Comparison of ENCODE assay signal across 21 cellular contexts in genomic region chr18:6773777-6774176, GRCh38. TPM values are rescaled to one million over a fixed set of nuclear protein-coding genes. Genes with fewer than 3 reads are reported as not detected.
DNase-seq lines count a peak whose midpoint lies in the region; ATAC-seq, FAIRE-seq and TF ChIP-seq lines count a peak whose summit lies in the region.
"Had no signal": no experiment of that assay in that cellular context is flagged by ENCODE, and none has a peak within 500 bp of the region (broad histone marks: within the 10 kb centered on the region; RNA-seq: fewer than 3 reads in every experiment).

No MANE protein-coding gene starts in this region.

- no peak overlapping the region for H3K56ac ChIP-seq in H1 (replicated peaks; ENCODE audit: insufficient read length, low read depth, low read length)

- peak overlapping the region; percentile 21 for H3K4me3 ChIP-seq in left ventricle myocardium inferior
- no peak overlapping the region for H3K4me3 ChIP-seq in H1 (ENCODE audit: extremely low read depth in 1 of 4, insufficient read depth in 2 of 4, low read depth in 3 of 4, low read length in 4 of 4)
- peak overlapping the region; percentile 25 for H3K4me3 ChIP-seq in urinary bladder (ENCODE audit: low read depth, low read length)
- no peak overlapping the region for H3K4me3 ChIP-seq in MM.1S (ENCODE audit: low read length)

- H3K79me2 ChIP-seq in H1 (ENCODE audit: control insufficient read depth in 1 of 2, insufficient read depth in 2 of 2, low read length in 2 of 2) (no peaks in the 10 kb centered on the region), MM.1S (ENCODE audit: low read length) (no peaks in the 10 kb centered on the region)

- H2BK120ac ChIP-seq in H1 (replicated peaks; ENCODE audit: low read depth, low read length), result no peak overlapping the region

- H3K9me2 ChIP-seq in MM.1S (replicated peaks; ENCODE audit: insufficient read depth, low read length), result no peaks in the 10 kb centered on the region

- H3K36me3 Mint-ChIP-seq in nephron progenitor cell (ENCODE audit: low read depth), result peaks cover under 1% of the 10 kb centered on the region

- peaks cover under 1% of the 10 kb centered on the region for H3K9me3 Mint-ChIP-seq in nephron progenitor cell
- H3K9me3 Mint-ChIP-seq: CD4-positive, alpha-beta T cell had no signal

- no peak overlapping the region for H4K5ac ChIP-seq in H1 (ENCODE audit: insufficient read length, low read depth, low read length)

- no peak overlapping the region for H2AFZ ChIP-seq in H1 (ENCODE audit: low read length)
- H2AFZ ChIP-seq in MM.1S (ENCODE audit: low read length), result no peak overlapping the region

- H3K23me2 ChIP-seq in H1 (ENCODE audit: low read depth, low read length), result no peaks in the 10 kb centered on the region

- H3K4me3 Mint-ChIP-seq in nephron progenitor cell, result no peak overlapping the region
- H3K4me3 Mint-ChIP-seq: CD4-positive, alpha-beta T cell had no signal

- CTCF ChIA-PET in H1 (lab: Charles Lee; ENCODE audit: partially characterized antibody), result interaction anchor here (1.0 kb wide), 1 partner anchor 9 kb away, joined by 3 read pairs; no protein-coding TSS in a partner anchor

- no peak overlapping the region for H2BK12ac ChIP-seq in H1 (ENCODE audit: low read depth, low read length)

- no peak for TF ChIP-seq EP300 in H1 (IDR thresholded peaks at IDR 0.05; ENCODE audit: borderline replicate concordance in 1 of 2, low read depth in 2 of 2, low read length in 2 of 2)

- no peaks in the 10 kb centered on the region for H3F3A ChIP-seq in MM.1S (ENCODE audit: insufficient read depth, low read length)

- H3K4me1 Mint-ChIP-seq in nephron progenitor cell, result peaks cover 51% of the 10 kb centered on the region

- no peak for TF ChIP-seq RAD21 in H1 (IDR thresholded peaks at IDR 0.05 in 1 of 2, conservative IDR thresholded peaks at IDR 0.05 in 1 of 2; ENCODE audit: low read depth in 2 of 2, low read length in 2 of 2)

- H3K14ac ChIP-seq in H1 (ENCODE audit: insufficient read length), result no peak overlapping the region

- H2BK15ac ChIP-seq in H1 (ENCODE audit: low read length), result no peak overlapping the region

- H3K27ac ChIP-seq in left ventricle myocardium inferior (replicated peaks), result no peak overlapping the region
- H3K27ac ChIP-seq in H1 (ENCODE audit: low read depth, low read length), result no peak overlapping the region
- no peak overlapping the region for H3K27ac ChIP-seq in urinary bladder (ENCODE audit: low read depth)
- no peak overlapping the region for H3K27ac ChIP-seq in MM.1S (ENCODE audit: low read length)

- no peak overlapping the region for H2BK20ac ChIP-seq in H1 (ENCODE audit: low read length)

- peak overlapping the region; percentile 22 for H3K4ac ChIP-seq in H1 (replicated peaks; ENCODE audit: insufficient read length, low read depth, low read length)

- H3K4me1 ChIP-seq in left ventricle myocardium inferior (no peaks in the 10 kb centered on the region), H1 (replicated peaks in 1 of 4; ENCODE audit: control insufficient read depth in 3 of 4, insufficient read depth in 4 of 4, low read length in 3 of 4) (peaks cover 2 to 4% (median 3%) of the 10 kb centered on the region in 4 experiments; a peak in 4 of 7 replicates), urinary bladder (ENCODE audit: insufficient read depth) (no peaks in the 10 kb centered on the region), MM.1S (ENCODE audit: low read length) (no peaks in the 10 kb centered on the region)

- H4K91ac ChIP-seq in H1 (replicated peaks; ENCODE audit: insufficient read length, low read length), result no peak overlapping the region

- peak overlapping the region; percentile 19; the same call in 1 of the 2 replicates for H3K18ac ChIP-seq in H1 (ENCODE audit: extremely low read depth, low read length)

- H4K20me1 ChIP-seq in H1 (replicated peaks in 1 of 2; ENCODE audit: control insufficient read depth in 1 of 2, insufficient read depth in 2 of 2, low read length in 2 of 2) (no peaks in the 10 kb centered on the region), MM.1S (ENCODE audit: insufficient read depth, low read length) (no peaks in the 10 kb centered on the region)

- H3K9me3 ChIP-seq in left ventricle myocardium inferior (replicated peaks) (no peaks in the 10 kb centered on the region), H1 (ENCODE audit: insufficient read depth in 2 of 2, low read depth in 1 of 2, low read length in 1 of 2) (no peaks in the 10 kb centered on the region), MM.1S (replicated peaks; ENCODE audit: insufficient read depth, low read length) (no peaks in the 10 kb centered on the region)

- 93% methylated on average over 2 of the region's 2 CpGs; no CpG with 5 or more reads in 1 of the 2 experiments for WGBS in H1 (ENCODE audit: extremely low coverage in 1 of 2, insufficient coverage in 1 of 2, insufficient read length in 1 of 2, insufficient replicate concordance in 2 of 2, low coverage in 1 of 2, low lambda C conversion rate in 2 of 2, missing lambda C conversion rate in 1 of 2), 2 experiments
- 75% methylated on average over 2 of the region's 2 CpGs for whole genome bisulfite sequencing in urinary bladder

- no peak overlapping the region for H2BK5ac ChIP-seq in H1 (ENCODE audit: low read depth, low read length)

- no peak for ATAC-seq in Right ventricle myocardium superior (ENCODE audit: poor library complexity)
- no peak for ATAC-seq in HG03565 (IDR thresholded peaks at IDR 0.05; ENCODE audit: unreplicated experiment)
- ATAC-seq: Panc1 had no signal

- H3K27me3 ChIP-seq in left ventricle myocardium inferior (ENCODE audit: low read depth) (no peaks in the 10 kb centered on the region), H1 (replicated peaks in 1 of 4; ENCODE audit: control insufficient read depth in 3 of 4, extremely low read depth in 1 of 4, insufficient read depth in 3 of 4, low read length in 3 of 4) (no peaks in the 10 kb centered on the region), MM.1S (replicated peaks; ENCODE audit: insufficient read depth, low read length) (no peaks in the 10 kb centered on the region)

- DNase-seq in left ventricle myocardium inferior (no peak), Right ventricle myocardium superior (no peak), H1 (ENCODE audit: low read depth in 1 of 2, low spot score in 2 of 2) (no peak), nephron progenitor cell (no peak), GM20000 (ENCODE audit: low spot score) (no peak), MM.1S (no peak)
- DNase-seq: AML-193; CD4-positive, alpha-beta T cell; DMS79; Karpas-422; NCI-H1417; NCI-H2029; NCI-H2171 treated with DMSO at 0.1 percent for 48 hours; NCI-H774; SHP77 treated with DMSO at 0.1 percent for 48 hours had no signal

- H3K4me2 ChIP-seq in H1 (ENCODE audit: insufficient read depth in 1 of 2, low read depth in 2 of 2, low read length in 2 of 2) (no peak overlapping the region), MM.1S (ENCODE audit: low read depth, low read length) (no peak overlapping the region)

- H3K9ac ChIP-seq in H1 (replicated peaks in 1 of 4; ENCODE audit: extremely low read depth in 1 of 4, low read depth in 3 of 4, low read length in 3 of 4), result no peak overlapping the region
- no peak overlapping the region for H3K9ac ChIP-seq in MM.1S (ENCODE audit: low read length)

- no peak overlapping the region for H4K8ac ChIP-seq in H1 (ENCODE audit: extremely low read depth, insufficient read depth, low read length)

- intact Hi-C loops in left ventricle myocardium inferior (cut with micrococcal nuclease) (no loop called here), Right ventricle myocardium superior (cut with DNase I) (no loop called here)

- no peak overlapping the region for H3K23ac ChIP-seq in H1 (ENCODE audit: insufficient read length)

- H3K36me3 ChIP-seq in left ventricle myocardium inferior, result no peaks in the 10 kb centered on the region
- H3K36me3 ChIP-seq in H1 (ENCODE audit: control insufficient read depth in 2 of 4, insufficient read depth in 4 of 4, low read length in 3 of 4), result no peaks in the 10 kb centered on the region
- H3K36me3 ChIP-seq in urinary bladder (ENCODE audit: insufficient read depth), result no peaks in the 10 kb centered on the region
- no peaks in the 10 kb centered on the region for H3K36me3 ChIP-seq in MM.1S (replicated peaks; ENCODE audit: insufficient read depth, low read length)

- no peaks in the 10 kb centered on the region for H3K79me1 ChIP-seq in H1 (ENCODE audit: low read depth, low read length)

- no peak for TF ChIP-seq POLR2A in H1 (IDR thresholded peaks at IDR 0.05; ENCODE audit: control extremely low read depth in 1 of 2, low read depth in 2 of 2, low read length in 2 of 2)

- no peaks in the 10 kb centered on the region for H3K27me3 Mint-ChIP-seq in nephron progenitor cell (ENCODE audit: low read depth, poor library complexity)
- H3K27me3 Mint-ChIP-seq: CD4-positive, alpha-beta T cell had no signal

- peak overlapping the region; percentile 90 for H3K27ac Mint-ChIP-seq in nephron progenitor cell
- H3K27ac Mint-ChIP-seq: CD4-positive, alpha-beta T cell had no signal

- FAIRE-seq in H1 (lab: Jason Lieb, UNC), result no peak
- FAIRE-seq: G401.6, GM12891 had no signal

- no peak overlapping the region for H2AK5ac ChIP-seq in H1 (ENCODE audit: low read depth, low read length)

- TF ChIP-seq CTCF in left ventricle myocardium inferior (IDR thresholded peaks at IDR 0.05; ENCODE audit: borderline replicate concordance) (no peak), H1 (IDR thresholded peaks at IDR 0.05; ENCODE audit: control extremely low read depth in 1 of 3, insufficient read depth in 1 of 3, low read depth in 1 of 3, low read length in 3 of 3) (no peak), nephron progenitor cell (IDR thresholded peaks at IDR 0.05) (no peak), GM20000 (IDR thresholded peaks at IDR 0.05; ENCODE audit: extremely low read depth, missing control alignments) (no peak), MM.1S (IDR thresholded peaks at IDR 0.05; ENCODE audit: low read length) (no peak)

- POLR2A ChIA-PET in H1 (lab: Charles Lee; ENCODE audit: partially characterized antibody), result interaction anchor here (0.6 kb wide), 1 partner anchor 20 kb away, joined by 3 read pairs; no protein-coding TSS in a partner anchor

TF ChIP-seq in H1, 55 proteins besides CTCF, POLR2A, EP300 and RAD21 (continues in another document):
- no peak for TF ChIP-seq NANOG (IDR thresholded peaks at IDR 0.05; ENCODE audit: insufficient read depth, low read depth, low read length, poor library complexity, severe bottlenecking)
- TF ChIP-seq SAP30 (IDR thresholded peaks at IDR 0.05; ENCODE audit: insufficient read depth, insufficient replicate concordance, low read length), result no peak
- TF ChIP-seq CEBPB (IDR thresholded peaks at IDR 0.05; ENCODE audit: low read depth, low read length), result no peak

RNA-seq across cellular contexts. Expression of gene ARHGAP28, which starts 44.3 kb away (rescaled TPM):
- total RNA-seq in left ventricle myocardium inferior (1.5 TPM), Right ventricle myocardium superior (1.1 TPM), urinary bladder (84.0 TPM)
- 14.4 and 15.4 TPM in 2 replicates for total RNA-seq in H1 (2021; fragmentation: NEBNext Ultra II Directional; extraction: Animal tissue kit (Norgen Biotek cat#: 25700))
- polyA plus RNA-seq in H1 (2011; rRNA removed) (2.0 and 2.9 TPM in 2 replicates), urinary bladder (9.1 TPM)
- polyA plus RNA-seq in H1 (2011; cell fraction: cytosol; rRNA removed), result 3.4 TPM
- 3.2 TPM for polyA plus RNA-seq in H1 (2011; cell fraction: nucleus; rRNA removed)
- 4.0 to 6.4 TPM (median 5.9 TPM) in 4 replicates for polyA plus RNA-seq in H1 (2012, experiment 1 of 2)
- polyA plus RNA-seq in H1 (2012, experiment 2 of 2), result 0.43 TPM
- polyA plus RNA-seq in H1 (2013, experiment 1 of 2), result 8.3 TPM
- 8.3 TPM for polyA plus RNA-seq in H1 (2013, experiment 2 of 2)
- 8.6 and 21.0 TPM in 2 replicates for polyA minus RNA-seq in H1 (2011; rRNA and poly(A)+ RNA removed)
- 9.2 TPM for polyA minus RNA-seq in H1 (2011; cell fraction: cytosol; rRNA and poly(A)+ RNA removed)
- polyA minus RNA-seq in H1 (2011; cell fraction: nucleus; rRNA and poly(A)+ RNA removed), result 16.6 TPM
- total RNA-seq: A673; CD4-positive, alpha-beta T cell had no signal

Comparison
In these comparisons a context has a peak if more than half of its experiments do, and no peak if none do; other contexts are left out.
1. H3K4me3 ChIP-seq: peak in left ventricle myocardium inferior (single experiment) and urinary bladder (single experiment); none in H1 (0 of 4) and MM.1S (single experiment).